In the genomic region with DNA sequence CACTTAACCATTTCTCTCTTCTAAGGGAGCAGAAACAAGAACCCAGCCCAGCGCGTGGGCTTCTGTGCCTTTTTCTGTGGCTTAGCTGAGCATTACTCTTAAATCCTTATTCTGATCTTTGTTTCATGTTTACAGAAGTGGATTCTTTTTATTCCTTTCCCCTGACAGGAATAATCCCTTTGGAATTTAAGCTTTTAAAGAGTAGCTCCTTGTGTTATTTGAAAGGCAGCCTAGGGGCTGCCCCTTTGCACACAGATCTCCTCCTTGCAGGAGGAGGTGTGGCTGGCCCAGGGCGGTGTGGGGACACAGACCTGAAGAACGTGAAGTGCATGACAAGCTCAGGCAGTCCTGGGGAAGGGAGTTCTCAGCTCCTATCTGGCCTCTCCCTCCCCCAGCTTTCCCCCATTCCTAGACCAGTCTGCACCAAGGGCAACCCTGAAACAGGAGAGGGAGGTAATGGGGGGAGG, we compare ENCODE assay signal across 17 cellular contexts.
DNase-seq lines count a peak whose midpoint lies in the region; ATAC-seq, FAIRE-seq and TF ChIP-seq lines count a peak whose summit lies in the region.
"Had no signal": no experiment of that assay in that cellular context is flagged by ENCODE, and none has a peak within 500 bp of the region (broad histone marks: within the 10 kb centered on the region; RNA-seq: fewer than 3 reads in every experiment).

No MANE protein-coding gene starts in this region.

- ATAC-seq in A549 = peak; percentile 52 to 78; a peak in 4 of 6 replicates
- ATAC-seq in IMR-90 (ENCODE audit: low read depth) = peak; percentile 93
- peak; percentile 28; the same call in 1 of the 3 replicates for ATAC-seq in K562
- ATAC-seq in HG02840 (IDR thresholded peaks at IDR 0.05; ENCODE audit: low FRiP score, unreplicated experiment) = no peak
- ATAC-seq in GM18873 (IDR thresholded peaks at IDR 0.05; ENCODE audit: low FRiP score, unreplicated experiment) = no peak
- ATAC-seq: Right ventricle myocardium inferior; stimulated activated naive B cell treated with anti-CD40 and anti-IgM and Interleukin-4, amounts not matched to agents 10 μg/mL and 1 μg/mL and 100 μg/mL, for 72 hours had no signal

- no peak for TF ChIP-seq CTCF in A549 (IDR thresholded peaks at IDR 0.05)
- no peak for TF ChIP-seq CTCF in IMR-90 (conservative IDR thresholded peaks at IDR 0.05; ENCODE audit: low read depth, low read length)
- TF ChIP-seq CTCF in K562 (IDR thresholded peaks at IDR 0.05 in 2 of 3, conservative IDR thresholded peaks at IDR 0.05 in 1 of 3; ENCODE audit: insufficient read depth in 2 of 3, low read depth in 1 of 3, low read length in 3 of 3) = no peak
- no peak for TF ChIP-seq CTCF in GM20000 (IDR thresholded peaks at IDR 0.05; ENCODE audit: extremely low read depth, missing control alignments)

- TF ChIP-seq RAD21 in A549 (conservative IDR thresholded peaks at IDR 0.05 in 1 of 2, IDR thresholded peaks at IDR 0.05 in 1 of 2) = no peak
- TF ChIP-seq RAD21 in IMR-90 (IDR thresholded peaks at IDR 0.05; ENCODE audit: low read length) = no peak; the same call in 1 of the 2 replicates
- no peak for TF ChIP-seq RAD21 in K562 (CRISPR knock-in tag; conservative IDR thresholded peaks at IDR 0.05 in 1 of 2, IDR thresholded peaks at IDR 0.05 in 1 of 2)

- TF ChIP-seq POLR2A in A549 (IDR thresholded peaks at IDR 0.05; ENCODE audit: low read length) (no peak), IMR-90 (IDR thresholded peaks at IDR 0.05; ENCODE audit: low read depth, low read length) (no peak), K562 (conservative IDR thresholded peaks at IDR 0.05) (no peak)

- peaks cover 26% of the 10 kb centered on the region for H3K4me1 ChIP-seq in A549
- peaks cover 13% of the 10 kb centered on the region for H3K4me1 ChIP-seq in IMR-90 (ENCODE audit: control insufficient read depth, insufficient read depth, low read length)
- no peaks in the 10 kb centered on the region for H3K4me1 ChIP-seq in K562 (replicated peaks in 1 of 2; ENCODE audit: control insufficient read depth in 2 of 2, insufficient read depth in 2 of 2, low read length in 2 of 2)
- H3K4me1 ChIP-seq: adrenal gland had no signal

- peak overlapping the region; percentile 71 for H3K4ac ChIP-seq in IMR-90 (ENCODE audit: low read depth, low read length)

- H4K20me1 ChIP-seq in IMR-90 (ENCODE audit: insufficient read depth, low read length) = peaks cover 7% of the 10 kb centered on the region
- H4K20me1 ChIP-seq in K562 (replicated peaks; ENCODE audit: control insufficient read depth, insufficient read depth, low read length) = no peaks in the 10 kb centered on the region

- H3K4me2 ChIP-seq in A549 = peak overlapping the region; percentile 45
- H3K4me2 ChIP-seq in IMR-90 (ENCODE audit: low read depth, low read length) = peak overlapping the region; percentile 78
- no peak overlapping the region for H3K4me2 ChIP-seq in K562 (ENCODE audit: insufficient read depth, low read length)

- H3K9me1 ChIP-seq in IMR-90 (ENCODE audit: insufficient read depth, low read length) (peaks cover 12% of the 10 kb centered on the region; the same call in 1 of the 2 replicates), K562 (ENCODE audit: control insufficient read depth, insufficient read depth, low read length) (peaks cover 3% of the 10 kb centered on the region)

- peak overlapping the region; percentile 73 for H3K18ac ChIP-seq in IMR-90 (ENCODE audit: low read depth, low read length)

- no peak overlapping the region for H3K4me3 ChIP-seq in A549
- H3K4me3 ChIP-seq in IMR-90 (ENCODE audit: insufficient read depth, low read depth, low read length) = no peak overlapping the region
- H3K4me3 ChIP-seq in K562 = no peak overlapping the region
- H3K4me3 ChIP-seq: adrenal gland, lung, sigmoid colon had no signal

- no peaks in the 10 kb centered on the region for H3K79me1 ChIP-seq in IMR-90 (ENCODE audit: low read depth in 1 of 2, low read length in 2 of 2)

- H4K5ac ChIP-seq in IMR-90 (ENCODE audit: low read depth, low read length) = peak overlapping the region; percentile 39

- peak overlapping the region; percentile 64; the same call in 1 of the 2 replicates for H4K91ac ChIP-seq in IMR-90 (ENCODE audit: insufficient read depth, low read depth, low read length)

- in situ Hi-C loops in IMR-90 (cut with MboI; ENCODE audit: low sequenced_read_pairs) (no loop called here), K562 (cut with MboI) (no loop called here), KBM-7 (cut with MboI; ENCODE audit: low pct_unique_long_range_greater_than_20kb, low sequenced_read_pairs) (no loop called here)

- FAIRE-seq in A549 (lab: Jason Lieb, UNC) (no peak), K562 (lab: Jason Lieb, UNC) (no peak)

- WGBS in A549 (ENCODE audit: missing lambda C conversion rate) = 34% methylated on average over 4 of the region's 4 CpGs
- WGBS in IMR-90 (ENCODE audit: extremely low coverage in 2 of 2, insufficient read length in 1 of 2), 2 experiments = no CpG with 5 or more reads among the region's 4 CpGs
- WGBS in K562 (ENCODE audit: insufficient coverage, low coverage, missing lambda C conversion rate) = 11% methylated on average over 4 of the region's 4 CpGs

- H3K27me3 ChIP-seq in IMR-90 (ENCODE audit: control insufficient read depth, insufficient read depth, low read length) = peaks cover 2% of the 10 kb centered on the region
- peaks cover 2 to 5% of the 10 kb centered on the region in 2 experiments; a peak in 2 of 5 replicates for H3K27me3 ChIP-seq in K562 (ENCODE audit: control insufficient read depth in 2 of 2, insufficient read depth in 2 of 2, low read length in 2 of 2)
- H3K27me3 ChIP-seq: adrenal gland, sigmoid colon had no signal

- no peak for TF ChIP-seq EP300 in A549 (IDR thresholded peaks at IDR 0.05)
- no peak for TF ChIP-seq EP300 in K562 (IDR thresholded peaks at IDR 0.05; ENCODE audit: low read length)

- 0 out of 2 replicates have a peak overlapping the region, but pooled peaks have one; percentile 1 for H3K56ac ChIP-seq in IMR-90 (ENCODE audit: extremely low read depth, insufficient read depth, low read length)

- intact Hi-C loops in IMR-90 (cut with micrococcal nuclease) = loop anchor here (1.0 to 5.0 kb wide), 2 partner anchors 128 to 526 kb away; partner anchors contain the start of gene UBE2E2
- intact Hi-C loops in K562 (cut with micrococcal nuclease) = no loop called here

- H2BK20ac ChIP-seq in IMR-90 (ENCODE audit: low read depth, low read length) = peak overlapping the region; percentile 91

- no TSS peak for BruUV-seq in IMR-90 (replicated peaks; lab: Mats Ljungman, UMichigan)
- BruUV-seq in K562 (replicated peaks; lab: Mats Ljungman, UMichigan) = no TSS peak

- peak overlapping the region; percentile 70; the same call in 1 of the 3 replicates for H2BK15ac ChIP-seq in IMR-90 (ENCODE audit: low read depth, low read length)

- no peaks in the 10 kb centered on the region for H3K36me3 ChIP-seq in IMR-90 (ENCODE audit: control insufficient read depth, insufficient read depth, low read length)
- H3K36me3 ChIP-seq in K562 (ENCODE audit: control insufficient read depth, insufficient read depth, low read length) = no peaks in the 10 kb centered on the region
- H3K36me3 ChIP-seq: adrenal gland, sigmoid colon had no signal

- DNase-seq in A549 (ENCODE audit: low read depth in 1 of 2, low spot score in 1 of 2) (no peak), IMR-90 (peak; percentile 72), K562 (ENCODE audit: extremely low read depth in 1 of 4, low spot score in 3 of 4) (no peak), kidney tubule cell (ENCODE audit: low spot score) (peak; percentile 32), GM20000 (ENCODE audit: low spot score) (no peak), KBM-7 (no peak)
- DNase-seq: activated CD4-positive, alpha-beta T cell treated with anti-CD3 and anti-CD28 coated beads for 48 hours; activated T-cell treated with anti-CD3 and anti-CD28 coated beads, Interleukin-2, amount 50 U/mL, for 24 hours; NCI-H2081; sigmoid colon; stimulated activated naive B cell treated with anti-CD40 and anti-IgM and Interleukin-4, amounts not matched to agents 10 μg/mL and 1 μg/mL and 100 μg/mL, for 72 hours; T-helper 9 cell had no signal

- H3K9me3 ChIP-seq in A549 (0 out of 3 replicates have a peak, but pooled peaks cover 5% of the 10 kb centered on the region), IMR-90 (ENCODE audit: control insufficient read depth, insufficient read depth, low read length) (no peaks in the 10 kb centered on the region), K562 (replicated peaks; ENCODE audit: control insufficient read depth, insufficient read depth, low read depth, low read length) (no peaks in the 10 kb centered on the region)
- H3K9me3 ChIP-seq: adrenal gland, sigmoid colon had no signal

- peak overlapping the region; percentile 53 to 59; a peak in 3 of 4 replicates for H4K8ac ChIP-seq in IMR-90 (ENCODE audit: low read depth in 2 of 2, low read length in 2 of 2)

- H2BK120ac ChIP-seq in IMR-90 (ENCODE audit: low read depth, low read length) = peak overlapping the region; percentile 87

- H2AFZ ChIP-seq in IMR-90 (replicated peaks; ENCODE audit: low read length, poor library complexity) (peak overlapping the region; percentile 35), K562 (ENCODE audit: low read depth, low read length) (no peak overlapping the region)

- dilution Hi-C loops in IMR-90 (cut with HindIII; ENCODE audit: low sequenced_read_pairs, unreplicated experiment) = no loop called here

- CTCF ChIA-PET in A549 (lab: Yijun Ruan, JAX) (interaction anchor here (0.6 to 1.5 kb wide), 5 partner anchors 16 to 145 kb away, joined by 3 read pairs; no protein-coding TSS in a partner anchor), IMR-90 (lab: Yijun Ruan, JAX) (no interaction called here), K562 (lab: Yijun Ruan, JAX; ENCODE audit: low intra/inter-chr PET ratio) (no interaction called here)

- H3K14ac ChIP-seq in IMR-90 (replicated peaks; ENCODE audit: low read depth, low read length) = peak overlapping the region; percentile 61; the same call in 1 of the 2 replicates

- no peaks in the 10 kb centered on the region for H3K79me2 ChIP-seq in K562 (ENCODE audit: control insufficient read depth, insufficient read depth, low read length)

- H2AK9ac ChIP-seq in IMR-90 (replicated peaks; ENCODE audit: low read depth, low read length, poor library complexity) = peak overlapping the region; percentile 66

- H3K23ac ChIP-seq in IMR-90 (ENCODE audit: low read depth, low read length) = 0 out of 2 replicates have a peak overlapping the region, but pooled peaks have one; percentile 58

- H2BK5ac ChIP-seq in IMR-90 (ENCODE audit: low read depth, low read length, poor library complexity, severe bottlenecking) = peak overlapping the region; percentile 46

- POLR2A ChIA-PET in A549 (lab: Yijun Ruan, JAX) (no interaction called here), IMR-90 (lab: Charles Lee; ENCODE audit: unreplicated experiment) (no interaction called here), K562 (lab: Yijun Ruan, JAX) (interaction anchor here (1.1 to 1.5 kb wide), 2 partner anchors 89 to 160 kb away, joined by 3 to 4 read pairs; no protein-coding TSS in a partner anchor)

- H2AK5ac ChIP-seq in IMR-90 (ENCODE audit: low read depth, low read length) = peak overlapping the region; percentile 54

- H3K9ac ChIP-seq in IMR-90 (ENCODE audit: low read depth, low read length) (no peak overlapping the region; the same call in 1 of the 2 replicates), K562 (ENCODE audit: insufficient read depth in 1 of 2, low read depth in 2 of 2, low read length in 2 of 2) (no peak overlapping the region)

- peak overlapping the region; percentile 10 to 73; a peak in 4 of 6 replicates for H3K27ac ChIP-seq in A549
- peak overlapping the region; percentile 59 for H3K27ac ChIP-seq in IMR-90 (ENCODE audit: insufficient read depth, low read length)
- H3K27ac ChIP-seq in K562 (ENCODE audit: extremely low read depth, low read depth, low read length) = no peak overlapping the region
- H3K27ac ChIP-seq: adrenal gland had no signal

Comparison
In these comparisons a context has a peak if more than half of its experiments do, and no peak if none do; other contexts are left out.
1. ATAC-seq: peak in A549 (2 of 2), IMR-90 (single experiment) and K562 (single experiment); none in HG02840 (single experiment) and GM18873 (single experiment).
2. DNase-seq: peak in IMR-90 (single experiment) and kidney tubule cell (single experiment); none in A549 (0 of 2), K562 (0 of 4), GM20000 (single experiment) and KBM-7 (single experiment).